ENCODE assay signal across 8 cellular contexts in the genomic region with DNA sequence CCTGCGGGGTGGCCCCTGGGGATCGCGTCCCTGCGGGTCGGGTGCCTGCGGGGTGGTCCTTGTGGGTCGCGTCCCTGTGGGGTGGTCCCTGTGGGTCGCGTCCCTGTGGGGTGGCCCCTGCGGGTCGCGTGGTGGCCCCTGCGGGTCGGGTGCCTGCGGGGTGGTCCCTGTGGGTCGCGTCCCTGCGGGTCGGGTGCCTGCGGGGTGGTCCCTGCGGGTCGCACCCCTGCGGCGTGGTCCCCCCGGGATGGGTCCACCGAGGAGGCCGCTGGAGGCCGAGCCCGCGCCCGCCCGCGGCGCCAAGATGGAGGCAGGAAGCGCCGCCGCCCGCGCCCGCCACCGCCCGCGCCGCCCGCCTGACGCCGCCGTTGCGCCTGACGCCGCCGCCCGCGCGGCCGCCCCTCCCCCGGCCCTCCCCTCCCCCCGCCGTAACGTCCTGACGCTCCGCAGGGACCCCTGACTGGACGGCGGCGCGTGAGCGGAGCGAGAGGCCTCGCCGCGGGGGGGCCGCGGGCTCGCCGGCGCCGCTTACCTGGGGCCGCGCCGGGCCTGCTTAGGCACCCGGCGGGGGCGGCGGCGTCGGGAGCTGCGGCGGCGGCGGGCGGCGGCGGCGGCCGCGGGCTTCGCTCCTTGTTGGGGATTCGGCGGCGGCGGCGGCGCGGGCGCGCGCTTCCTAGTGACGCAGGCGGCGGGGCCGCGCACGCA. TPM values are rescaled to one million over a fixed set of nuclear protein-coding genes. Genes with fewer than 3 reads are reported as not detected.
DNase-seq lines count a peak whose midpoint lies in the region; FAIRE-seq and TF ChIP-seq lines count a peak whose summit lies in the region.

A gene with protein sequence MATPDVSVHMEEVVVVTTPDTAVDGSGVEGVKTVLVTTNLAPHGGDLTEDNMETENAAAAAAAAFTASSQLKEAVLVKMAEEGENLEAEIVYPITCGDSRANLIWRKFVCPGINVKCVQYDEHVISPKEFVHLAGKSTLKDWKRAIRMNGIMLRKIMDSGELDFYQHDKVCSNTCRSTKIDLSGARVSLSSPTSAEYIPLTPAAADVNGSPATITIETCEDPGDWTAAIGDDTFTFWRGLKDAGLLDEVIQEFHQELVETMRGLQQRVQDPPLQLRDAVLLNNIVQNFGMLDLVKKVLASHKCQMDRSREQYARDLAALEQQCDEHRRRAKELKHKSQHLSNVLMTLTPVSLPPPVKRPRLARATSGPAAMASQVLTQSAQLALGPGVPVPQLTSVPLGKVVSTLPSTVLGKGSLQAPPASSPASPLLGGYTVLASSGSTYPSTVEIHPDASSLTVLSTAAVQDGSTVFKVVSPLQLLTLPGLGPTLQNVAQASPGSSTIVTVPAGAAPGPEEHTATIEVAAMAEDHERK (minus strand): TSS at position 678 of the 705 bp plus-strand sequence. CDS start 7,704 bp downstream, outside the sequence.

- peak within 1 kb of the TSS; percentile 96 for H3K9ac ChIP-seq in smooth muscle cell (ENCODE audit: low read depth)

- peak within 1 kb of the TSS; percentile 98 for H3K4me3 Mint-ChIP-seq in T-helper 2 cell treated with Interferon-gamma antibody and Interleukin-4, amounts not matched to agents 5 μg/mL and 100 μg/mL, for 36 hours

- H3F3A ChIP-seq in smooth muscle cell (ENCODE audit: low read depth): no peaks in the 10 kb centered on the region

- peak; percentile 64; the same call in 1 of the 2 replicates for TF ChIP-seq POLR2A in GM12892 (IDR thresholded peaks at IDR 0.05; ENCODE audit: low read depth, low read length)

- WGBS in smooth muscle cell (ENCODE audit: low lambda C conversion rate): 0% methylated on average over 5 of the region's 114 CpGs

- POLR2A ChIA-PET in HEK293T (lab: Yijun Ruan, JAX): interaction anchor here (0.6 to 1.8 kb wide), 17 partner anchors 9 to 344 kb away, joined by 3 to 14 read pairs (median 4); a partner anchor contains a TSS

- peak within 1 kb of the TSS; percentile 94 for H2AFZ ChIP-seq in smooth muscle cell (ENCODE audit: low read depth)

- peak within 1 kb of the TSS; percentile 97 for H3K27ac Mint-ChIP-seq in T-helper 2 cell treated with Interferon-gamma antibody and Interleukin-4, amounts not matched to agents 5 μg/mL and 100 μg/mL, for 36 hours

- H3K9me3 ChIP-seq in smooth muscle cell (replicated peaks; ENCODE audit: low read depth): no peaks in the 10 kb centered on the region

- peaks cover 6% of the 10 kb centered on the region for H3K4me1 ChIP-seq in smooth muscle cell (ENCODE audit: low read depth)

- no peaks in the 10 kb centered on the region for H3K27me3 Mint-ChIP-seq in T-helper 2 cell treated with Interferon-gamma antibody and Interleukin-4, amounts not matched to agents 5 μg/mL and 100 μg/mL, for 36 hours (ENCODE audit: low read depth)

- H3K36me3 Mint-ChIP-seq in T-helper 2 cell treated with Interferon-gamma antibody and Interleukin-4, amounts not matched to agents 5 μg/mL and 100 μg/mL, for 36 hours (ENCODE audit: low read depth): peaks cover 18% of the 10 kb centered on the region

- in situ Hi-C loops in T47D (cut with HindIII; ENCODE audit: low pct_unique_long_range_greater_than_20kb, low sequenced_read_pairs): no loop called here

- peak; percentile 86 for DNase-seq in GM12892 (ENCODE audit: insufficient read length)
- peak; percentile 75 for DNase-seq in HEK293T (ENCODE audit: extremely low spot score)
- peak; percentile 74 for DNase-seq in NCI-H1092 (lab: John Stamatoyannopoulos, UW)
- peak; percentile 75 for DNase-seq in T-helper 2 cell treated with Interferon-gamma antibody and Interleukin-4, amounts not matched to agents 5 μg/mL and 100 μg/mL, for 36 hours (ENCODE audit: low spot score)
- peak; percentile 88 to 97 for DNase-seq in T47D (ENCODE audit: low read depth in 1 of 2, low spot score in 1 of 2)
- DNase-seq in iPS-NIHi7 (ENCODE audit: extremely low spot score): peak; percentile 83
- DNase-seq in smooth muscle cell (lab: John Stamatoyannopoulos, UW; ENCODE audit: unreplicated experiment): peak; percentile 84
- DNase-seq in KG1 (lab: John Stamatoyannopoulos, UW): no peak

- peaks cover 19% of the 10 kb centered on the region for H4K20me1 ChIP-seq in smooth muscle cell (ENCODE audit: low read depth)

- no peaks in the 10 kb centered on the region for H3K36me3 ChIP-seq in smooth muscle cell (ENCODE audit: low read depth)

- peak within 1 kb of the TSS; percentile 76 for H3K27ac ChIP-seq in smooth muscle cell (ENCODE audit: low read depth)

- no peak for TF ChIP-seq CTCF in smooth muscle cell (IDR thresholded peaks at IDR 0.05; ENCODE audit: borderline replicate concordance, insufficient read depth, poor library complexity, severe bottlenecking)

- peak within 1 kb of the TSS; percentile 95 for H3K4me3 ChIP-seq in smooth muscle cell

- peak; percentile 67 for FAIRE-seq in GM12892 (lab: Jason Lieb, UNC)

- H3K4me1 Mint-ChIP-seq in T-helper 2 cell treated with Interferon-gamma antibody and Interleukin-4, amounts not matched to agents 5 μg/mL and 100 μg/mL, for 36 hours (ENCODE audit: low read depth): peaks cover 18% of the 10 kb centered on the region

- H3K27me3 ChIP-seq in smooth muscle cell (ENCODE audit: low read depth): no peaks in the 10 kb centered on the region

- CTCF ChIA-PET in HEK293T (lab: Yijun Ruan, JAX): no interaction called here

- H3K9me3 Mint-ChIP-seq in T-helper 2 cell treated with Interferon-gamma antibody and Interleukin-4, amounts not matched to agents 5 μg/mL and 100 μg/mL, for 36 hours: no peaks in the 10 kb centered on the region

- H3K4me2 ChIP-seq in smooth muscle cell: peak within 1 kb of the TSS; percentile 100

- peaks cover 47% of the 10 kb centered on the region for H3K79me2 ChIP-seq in smooth muscle cell (ENCODE audit: low read depth)

TF ChIP-seq in HEK293T, 16 proteins besides CTCF, POLR2A, EP300 and RAD21:
- TF ChIP-seq ELF4 (IDR thresholded peaks at IDR 0.05) (no peak), NFRKB (IDR thresholded peaks at IDR 0.05) (no peak), ZNF384 (IDR thresholded peaks at IDR 0.05) (no peak), FOXM1 (IDR thresholded peaks at IDR 0.05; ENCODE audit: borderline replicate concordance) (0 out of 2 replicates have a peak, but pooled peaks have one; percentile 6), ARNT (IDR thresholded peaks at IDR 0.05) (0 out of 2 replicates have a peak, but pooled peaks have one; percentile 48), CTBP1 (IDR thresholded peaks at IDR 0.05; ENCODE audit: borderline replicate concordance) (no peak), BHLHE40 (IDR thresholded peaks at IDR 0.05; ENCODE audit: borderline replicate concordance) (no peak), TARDBP (IDR thresholded peaks at IDR 0.05) (no peak)
- TF ChIP-seq, protein P1, sequence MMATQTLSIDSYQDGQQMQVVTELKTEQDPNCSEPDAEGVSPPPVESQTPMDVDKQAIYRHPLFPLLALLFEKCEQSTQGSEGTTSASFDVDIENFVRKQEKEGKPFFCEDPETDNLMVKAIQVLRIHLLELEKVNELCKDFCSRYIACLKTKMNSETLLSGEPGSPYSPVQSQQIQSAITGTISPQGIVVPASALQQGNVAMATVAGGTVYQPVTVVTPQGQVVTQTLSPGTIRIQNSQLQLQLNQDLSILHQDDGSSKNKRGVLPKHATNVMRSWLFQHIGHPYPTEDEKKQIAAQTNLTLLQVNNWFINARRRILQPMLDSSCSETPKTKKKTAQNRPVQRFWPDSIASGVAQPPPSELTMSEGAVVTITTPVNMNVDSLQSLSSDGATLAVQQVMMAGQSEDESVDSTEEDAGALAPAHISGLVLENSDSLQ (IDR thresholded peaks at IDR 0.05): no peak

RNA-seq across cellular contexts. Expression of the gene that starts here (rescaled TPM):
- 3.2 TPM for polyA plus RNA-seq in GM12892 (2012; ENCODE audit: missing spikeins)
- total RNA-seq in smooth muscle cell: 8.9 and 9.7 TPM in 2 replicates
- polyA plus RNA-seq in smooth muscle cell: 11.3 and 14.4 TPM in 2 replicates
